22 cellular contexts compared by ENCODE assay signal in the genomic region with DNA sequence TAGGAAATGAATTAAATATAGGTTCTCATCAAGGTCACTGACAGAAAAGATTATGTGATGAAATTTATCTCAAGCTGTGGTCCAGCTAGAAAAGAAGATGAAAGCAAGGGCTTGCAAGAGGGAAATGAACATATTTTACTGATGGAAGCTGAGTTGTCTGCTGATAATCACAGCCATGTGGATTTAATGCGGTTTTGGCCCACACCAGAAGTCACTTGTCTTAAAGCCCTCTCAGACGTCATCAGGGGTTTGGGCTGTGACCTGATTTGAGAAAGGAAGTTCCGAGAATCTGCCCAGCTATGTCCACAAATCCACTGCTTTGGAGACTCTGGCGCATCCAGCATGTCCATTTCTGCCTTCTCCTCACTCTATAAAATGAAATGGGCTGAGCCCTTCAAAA.
DNase-seq lines count a peak whose midpoint lies in the region; ATAC-seq and TF ChIP-seq lines count a peak whose summit lies in the region.
"Had no signal": no experiment of that assay in that cellular context is flagged by ENCODE, and none has a peak within 500 bp of the region (broad histone marks: within the 10 kb centered on the region; RNA-seq: fewer than 3 reads in every experiment).

No MANE protein-coding gene starts in this region.

- H3K4me3 ChIP-seq in fibroblast of villous mesenchyme (ENCODE audit: low read depth, low read length): no peak overlapping the region
- H3K4me3 ChIP-seq: GM12878 had no signal

- DNase-seq in amniotic epithelial cell (ENCODE audit: low read depth) (peak; percentile 80), fibroblast of villous mesenchyme (ENCODE audit: low read depth) (peak; percentile 86), germinal center (ENCODE audit: low spot score) (no peak), NCI-H1092 (lab: John Stamatoyannopoulos, UW) (no peak)
- DNase-seq in stimulated activated effector memory CD8-positive, alpha-beta T cell treated with anti-CD3 and anti-CD28 coated beads, Interleukin-12 subunit alpha, Interleukin-12 subunit beta, amount 100 ng/mL, for 72 hours (ENCODE audit: low spot score in 2 of 2): no peak
- DNase-seq: 8988T; AML-193; C1 segment of cervical spinal cord; CD4-positive, alpha-beta memory T cell; CD4-positive, CD25-positive, alpha-beta regulatory T cell; CD8-positive, alpha-beta memory T cell; COR-L47; DMS 273 treated with DMSO at 0.1 percent for 48 hours; DMS153; DMS53; DMS79; DND-41; EL; GDM1 had no signal

- H3K9me3 Mint-ChIP-seq in stimulated activated effector memory CD8-positive, alpha-beta T cell treated with anti-CD3 and anti-CD28 coated beads, Interleukin-12 subunit alpha, Interleukin-12 subunit beta, amount 100 ng/mL, for 72 hours: no peaks in the 10 kb centered on the region
- H3K9me3 Mint-ChIP-seq: CD8-positive, alpha-beta memory T cell had no signal

- H3K36me3 Mint-ChIP-seq in stimulated activated effector memory CD8-positive, alpha-beta T cell treated with anti-CD3 and anti-CD28 coated beads, Interleukin-12 subunit alpha, Interleukin-12 subunit beta, amount 100 ng/mL, for 72 hours: peaks cover 21% of the 10 kb centered on the region

- H3K4me1 Mint-ChIP-seq in stimulated activated effector memory CD8-positive, alpha-beta T cell treated with anti-CD3 and anti-CD28 coated beads, Interleukin-12 subunit alpha, Interleukin-12 subunit beta, amount 100 ng/mL, for 72 hours: no peaks in the 10 kb centered on the region
- H3K4me1 Mint-ChIP-seq: B cell, CD14-positive monocyte had no signal

- H3K4me3 Mint-ChIP-seq in stimulated activated effector memory CD8-positive, alpha-beta T cell treated with anti-CD3 and anti-CD28 coated beads, Interleukin-12 subunit alpha, Interleukin-12 subunit beta, amount 100 ng/mL, for 72 hours: no peak overlapping the region
- H3K4me3 Mint-ChIP-seq: B cell; CD14-positive monocyte; CD4-positive, alpha-beta memory T cell; CD4-positive, CD25-positive, alpha-beta regulatory T cell; CD8-positive, alpha-beta memory T cell had no signal

- no peak for ATAC-seq in stimulated activated effector memory CD8-positive, alpha-beta T cell treated with anti-CD3 and anti-CD28 coated beads, Interleukin-12 subunit alpha, Interleukin-12 subunit beta, amount 100 ng/mL, for 72 hours
- ATAC-seq: GM12878 had no signal

- H3K27ac Mint-ChIP-seq in stimulated activated effector memory CD8-positive, alpha-beta T cell treated with anti-CD3 and anti-CD28 coated beads, Interleukin-12 subunit alpha, Interleukin-12 subunit beta, amount 100 ng/mL, for 72 hours: no peak overlapping the region
- H3K27ac Mint-ChIP-seq: B cell; CD4-positive, CD25-positive, alpha-beta regulatory T cell had no signal

- no peak for TF ChIP-seq CTCF in fibroblast of villous mesenchyme (IDR thresholded peaks at IDR 0.05; ENCODE audit: insufficient read depth, low read depth, low read length)

Comparison
In these comparisons a context has a peak if more than half of its experiments do, and no peak if none do; other contexts are left out.
1. DNase-seq: peak in amniotic epithelial cell (single experiment) and fibroblast of villous mesenchyme (single experiment); none in stimulated activated effector memory CD8-positive, alpha-beta T cell treated with anti-CD3 and anti-CD28 coated beads, Interleukin-12 subunit alpha, Interleukin-12 subunit beta, amount 100 ng/mL, for 72 hours (0 of 2), germinal center (single experiment) and NCI-H1092 (single experiment).